In the genomic region with DNA sequence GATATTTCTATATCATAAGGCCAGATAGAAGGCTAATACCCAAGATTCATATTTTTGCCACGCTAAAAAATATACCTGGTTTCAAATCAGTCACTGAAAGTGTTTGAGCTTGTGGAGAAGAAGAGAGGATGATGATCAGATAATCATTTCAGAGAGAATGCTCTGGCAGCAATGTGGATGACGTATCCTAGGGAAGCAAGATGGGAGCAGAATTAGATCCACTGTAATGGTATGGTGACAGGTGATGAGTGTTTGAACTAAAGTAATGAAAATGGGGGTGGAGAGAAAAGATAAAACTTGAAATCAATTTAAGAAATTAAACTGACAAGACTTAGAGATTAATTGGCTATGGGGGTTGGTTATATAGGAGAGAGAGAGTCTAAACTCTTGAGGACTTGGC, we compare ENCODE assay signal across 8 cellular contexts. TPM values are rescaled to one million over a fixed set of nuclear protein-coding genes. Genes with fewer than 3 reads are reported as not detected.
"Had no signal": no experiment of that assay in that cellular context is flagged by ENCODE, and none has a peak within 500 bp of the region (broad histone marks: within the 10 kb centered on the region; RNA-seq: fewer than 3 reads in every experiment).

No MANE protein-coding gene starts in this region.

- FAIRE-seq: H1, HTR-8/SVneo had no signal

- ATAC-seq: GM23338 had no signal

- H3K36me3 Mint-ChIP-seq: IgD-negative memory B cell had no signal

- H2AFZ ChIP-seq: GM23338 had no signal

- DNase-seq: H7, KBM-7 had no signal

- H3K27ac Mint-ChIP-seq: GM23338, IgD-negative memory B cell had no signal

- H3K9me3 Mint-ChIP-seq: GM23338, IgD-negative memory B cell had no signal

- H3K4me3 ChIP-seq: GM23338, HAP-1 had no signal

- H3K4me1 ChIP-seq: HAP-1 had no signal

- H3K36me3 ChIP-seq: HAP-1 had no signal

- H3K9me3 ChIP-seq: HAP-1 had no signal

- H3K4me1 Mint-ChIP-seq: IgD-negative memory B cell had no signal

- H3K4me2 ChIP-seq: GM23338 had no signal

- H3K4me3 Mint-ChIP-seq: GM23338, IgD-negative memory B cell had no signal

- H3K27me3 Mint-ChIP-seq: IgD-negative memory B cell had no signal

RNA-seq across cellular contexts. Expression of a gene that starts 42.7 kb away (rescaled TPM):
- total RNA-seq: GM23338, HT-29 had no signal
- polyA plus RNA-seq: IgD-negative memory B cell had no signal
